In genomic region chr4:152936446-152937279, GRCh38 we compare ENCODE assay signal across 8 cellular contexts. TPM values are rescaled to one million over a fixed set of nuclear protein-coding genes. Genes with fewer than 3 reads are reported as not detected.
DNase-seq lines count a peak whose midpoint lies in the region; ATAC-seq and TF ChIP-seq lines count a peak whose summit lies in the region.

No MANE protein-coding gene starts in this region.

- peaks cover 27% of the 10 kb centered on the region for H3K4me1 Mint-ChIP-seq in stimulated activated memory B cell treated with anti-CD40 and anti-IgM and Interleukin-4, amounts not matched to agents 10 μg/mL and 1 μg/mL and 100 μg/mL, for 72 hours

- H3K9me3 ChIP-seq in Peyer's patch, result no peaks in the 10 kb centered on the region

- no peaks in the 10 kb centered on the region for H3K27me3 ChIP-seq in Peyer's patch

- peak; percentile 26 for ATAC-seq in GM18502 (IDR thresholded peaks at IDR 0.05; ENCODE audit: poor library complexity, unreplicated experiment)
- ATAC-seq in left lobe of liver, result peak; percentile 49
- peak; percentile 35 for ATAC-seq in stimulated activated memory B cell treated with anti-CD40 and anti-IgM and Interleukin-4, amounts not matched to agents 10 μg/mL and 1 μg/mL and 100 μg/mL, for 72 hours
- no peak for ATAC-seq in GM21717 (IDR thresholded peaks at IDR 0.05; ENCODE audit: unreplicated experiment)

- H3K4me3 Mint-ChIP-seq in stimulated activated memory B cell treated with anti-CD40 and anti-IgM and Interleukin-4, amounts not matched to agents 10 μg/mL and 1 μg/mL and 100 μg/mL, for 72 hours, result peak overlapping the region; percentile 67

- peak in 1 of 2 donors; percentile 22 for TF ChIP-seq POLR2A in Peyer's patch (IDR thresholded peaks at IDR 0.05)

- peak overlapping the region; percentile 17 to 99 (median 86) for H3K27ac ChIP-seq in Peyer's patch

- TF ChIP-seq CTCF in Peyer's patch (IDR thresholded peaks at IDR 0.05) (no peak), choroid plexus epithelial cell (conservative IDR thresholded peaks at IDR 0.05; ENCODE audit: low read depth, low read length) (no peak)

- no peaks in the 10 kb centered on the region for H3K36me3 Mint-ChIP-seq in stimulated activated memory B cell treated with anti-CD40 and anti-IgM and Interleukin-4, amounts not matched to agents 10 μg/mL and 1 μg/mL and 100 μg/mL, for 72 hours

- H3K9me3 Mint-ChIP-seq in stimulated activated memory B cell treated with anti-CD40 and anti-IgM and Interleukin-4, amounts not matched to agents 10 μg/mL and 1 μg/mL and 100 μg/mL, for 72 hours, result no peaks in the 10 kb centered on the region

- no peak overlapping the region for H3K27ac Mint-ChIP-seq in stimulated activated memory B cell treated with anti-CD40 and anti-IgM and Interleukin-4, amounts not matched to agents 10 μg/mL and 1 μg/mL and 100 μg/mL, for 72 hours

- H3K27me3 Mint-ChIP-seq in stimulated activated memory B cell treated with anti-CD40 and anti-IgM and Interleukin-4, amounts not matched to agents 10 μg/mL and 1 μg/mL and 100 μg/mL, for 72 hours, result peaks cover 48% of the 10 kb centered on the region

- H3K36me3 ChIP-seq in Peyer's patch, result no peaks in the 10 kb centered on the region

- DNase-seq in AG08395 (ENCODE audit: low spot score), result peak; percentile 36
- DNase-seq in Peyer's patch, result peak in 1 of 3 donors; percentile 77
- peak; percentile 13 for DNase-seq in choroid plexus epithelial cell (ENCODE audit: low read depth)
- DNase-seq in left lobe of liver (ENCODE audit: low spot score), result peak; percentile 51
- DNase-seq in central memory CD4-positive, alpha-beta T cell, result no peak

- H3K4me3 ChIP-seq in Peyer's patch, result peak overlapping the region; percentile 55 to 87 (median 70)
- H3K4me3 ChIP-seq in choroid plexus epithelial cell (ENCODE audit: low read depth, low read length), result peak overlapping the region; percentile 54

- H3K4me1 ChIP-seq in Peyer's patch, result peaks cover 0 to 22% (median 4%) of the 10 kb centered on the region in 4 donors

RNA-seq across cellular contexts. Expression of gene FHDC1, which starts 0.5 kb away (rescaled TPM):
- 10 to 100 TPM in 3 of 4 donors, 1 to 10 TPM in 1; 6.6 to 32.8 (median 25.4) TPM for total RNA-seq in Peyer's patch
- total RNA-seq in left lobe of liver, result 0.28 TPM
